ENCODE assay signal across 8 cellular contexts in the genomic region with DNA sequence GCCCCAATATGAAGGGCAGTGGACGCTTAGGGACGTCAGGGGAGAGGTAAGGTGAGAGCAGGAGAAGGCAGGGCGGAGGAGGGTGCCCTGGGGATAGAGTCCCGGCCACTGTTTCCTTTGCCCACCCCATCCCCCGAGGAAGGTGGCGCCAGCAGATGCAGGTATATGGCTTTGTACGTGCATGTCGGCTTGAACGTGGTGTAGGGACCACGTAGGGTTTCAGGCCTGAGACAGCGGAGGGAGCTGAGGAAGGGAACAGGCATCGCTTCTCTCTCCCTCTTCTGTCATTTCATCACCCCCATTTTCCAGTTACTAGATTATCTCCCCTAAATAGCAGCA.
A peak's percentile ranks its signal among the peaks of the same experiment; 100 is the strongest.
DNase-seq lines count a peak whose midpoint lies in the region; ATAC-seq, FAIRE-seq and TF ChIP-seq lines count a peak whose summit lies in the region.

No MANE protein-coding gene starts in this region.

- TF ChIP-seq POLR2A in A549 (IDR thresholded peaks at IDR 0.05; ENCODE audit: low read length) (no peak), GM19193 (IDR thresholded peaks at IDR 0.05; ENCODE audit: extremely low read depth, insufficient read depth, insufficient read length) (peak; percentile 8), body of pancreas (IDR thresholded peaks at IDR 0.05) (no peak)

- DNase-seq in A549 (ENCODE audit: low read depth in 1 of 2, low spot score in 1 of 2) (no peak), body of pancreas (no peak), NOMO-1 treated with DMSO at 0.1 percent for 48 hours (lab: John Stamatoyannopoulos, UW; ENCODE audit: unreplicated experiment) (no peak), cerebellar cortex (ENCODE audit: low spot score) (no peak), omental fat pad (ENCODE audit: low spot score) (no peak)

- peak overlapping the region; percentile 84 for H3K4me2 ChIP-seq in A549

- H3K4me3 ChIP-seq in A549 (peak overlapping the region; percentile 35; the same call in 2 of the 3 replicates), body of pancreas (no peak overlapping the region), muscle layer of colon (ENCODE audit: low read depth in 1 of 2, low read length in 2 of 2) (peak overlapping the region; percentile 20 to 72)

- CTCF ChIA-PET in A549 (lab: Yijun Ruan, JAX) = interaction anchor here (0.7 to 2.8 kb wide), 16 partner anchors 9 to 513 kb away, joined by 3 to 18 read pairs (median 5); no protein-coding TSS in a partner anchor

- FAIRE-seq in A549 (lab: Jason Lieb, UNC) = no peak

- peak overlapping the region; percentile 82 to 91 for H3K27ac ChIP-seq in A549
- H3K27ac ChIP-seq in body of pancreas = peak overlapping the region in 3 of 4 donors; percentile 60 to 70 (median 64)
- no peak overlapping the region for H3K27ac ChIP-seq in muscle layer of colon (ENCODE audit: low read depth, low read length)

- peak overlapping the region; percentile 33 for H3K9ac ChIP-seq in muscle layer of colon (ENCODE audit: low read length)

- TF ChIP-seq RAD21 in A549 (conservative IDR thresholded peaks at IDR 0.05 in 1 of 2, IDR thresholded peaks at IDR 0.05 in 1 of 2) = no peak

- peak in 1 of 2 experiments; percentile 12; a peak in 3 of 6 replicates for ATAC-seq in A549
- ATAC-seq in HG03354 (IDR thresholded peaks at IDR 0.05; ENCODE audit: poor library complexity, severe bottlenecking, unreplicated experiment) = peak; percentile 30
- ATAC-seq in body of pancreas = peak; percentile 3
- ATAC-seq in omental fat pad (ENCODE audit: low FRiP score) = no peak

- intact Hi-C loops in body of pancreas (cut with DNase I) = no loop called here

- POLR2A ChIA-PET in A549 (lab: Yijun Ruan, JAX) = interaction anchor here (0.6 to 0.9 kb wide), 2 partner anchors 184 to 210 kb away, joined by 3 to 7 read pairs; no protein-coding TSS in a partner anchor

- WGBS in A549 (ENCODE audit: missing lambda C conversion rate) = 67% methylated on average over 12 of the region's 12 CpGs
- WGBS in body of pancreas, 2 donors = 14% methylated on average over 11 to 12 of the region's 12 CpGs

- H3K36me3 ChIP-seq in body of pancreas (replicated peaks in 1 of 2; ENCODE audit: insufficient read depth in 1 of 2, low read depth in 2 of 2) (no peaks in the 10 kb centered on the region), muscle layer of colon (ENCODE audit: insufficient read depth, low read length) (no peaks in the 10 kb centered on the region)

- TF ChIP-seq CTCF in A549 (IDR thresholded peaks at IDR 0.05) (no peak), body of pancreas (IDR thresholded peaks at IDR 0.05) (no peak), omental fat pad (IDR thresholded peaks at IDR 0.05) (no peak)

- H3K27me3 ChIP-seq in body of pancreas (no peaks in the 10 kb centered on the region), muscle layer of colon (ENCODE audit: control insufficient read depth in 1 of 2, insufficient read depth in 2 of 2, low read length in 2 of 2) (peaks cover 0 to 17% of the 10 kb centered on the region in 2 donors)

- peaks cover 30% of the 10 kb centered on the region for H3K4me1 ChIP-seq in A549
- H3K4me1 ChIP-seq in body of pancreas = peaks cover 22% of the 10 kb centered on the region
- H3K4me1 ChIP-seq in muscle layer of colon (ENCODE audit: insufficient read depth, low read length) = peaks cover 8% of the 10 kb centered on the region

- no peaks in the 10 kb centered on the region for H3K9me3 ChIP-seq in A549
- no peaks in the 10 kb centered on the region for H3K9me3 ChIP-seq in body of pancreas
- H3K9me3 ChIP-seq in muscle layer of colon (ENCODE audit: low read length) = no peaks in the 10 kb centered on the region

- no peak for TF ChIP-seq EP300 in A549 (IDR thresholded peaks at IDR 0.05)

TF ChIP-seq in A549, 52 proteins besides CTCF, POLR2A, EP300 and RAD21:
- TF ChIP-seq, protein P1, sequence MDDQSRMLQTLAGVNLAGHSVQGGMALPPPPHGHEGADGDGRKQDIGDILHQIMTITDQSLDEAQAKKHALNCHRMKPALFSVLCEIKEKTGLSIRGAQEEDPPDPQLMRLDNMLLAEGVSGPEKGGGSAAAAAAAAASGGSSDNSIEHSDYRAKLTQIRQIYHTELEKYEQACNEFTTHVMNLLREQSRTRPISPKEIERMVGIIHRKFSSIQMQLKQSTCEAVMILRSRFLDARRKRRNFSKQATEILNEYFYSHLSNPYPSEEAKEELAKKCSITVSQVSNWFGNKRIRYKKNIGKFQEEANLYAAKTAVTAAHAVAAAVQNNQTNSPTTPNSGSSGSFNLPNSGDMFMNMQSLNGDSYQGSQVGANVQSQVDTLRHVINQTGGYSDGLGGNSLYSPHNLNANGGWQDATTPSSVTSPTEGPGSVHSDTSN (IDR thresholded peaks at IDR 0.05) = no peak
- no peak for TF ChIP-seq MAFK (IDR thresholded peaks at IDR 0.05; ENCODE audit: partially characterized antibody)
- no peak for TF ChIP-seq CHD4 (IDR thresholded peaks at IDR 0.05; ENCODE audit: borderline replicate concordance)
- no peak for TF ChIP-seq FOSL2 (IDR thresholded peaks at IDR 0.05)
- no peak for TF ChIP-seq FOSL2 (CRISPR knock-in tag; IDR thresholded peaks at IDR 0.05)
- TF ChIP-seq CBX8 (IDR thresholded peaks at IDR 0.05) = no peak
- no peak for TF ChIP-seq CHD2 (IDR thresholded peaks at IDR 0.05; ENCODE audit: low read length, partially characterized antibody)
- TF ChIP-seq NFE2L2 (conservative IDR thresholded peaks at IDR 0.05; ENCODE audit: low read length) = no peak
- TF ChIP-seq ZNF302 (CRISPR knock-in tag; IDR thresholded peaks at IDR 0.05) = no peak
- TF ChIP-seq, protein P2, sequence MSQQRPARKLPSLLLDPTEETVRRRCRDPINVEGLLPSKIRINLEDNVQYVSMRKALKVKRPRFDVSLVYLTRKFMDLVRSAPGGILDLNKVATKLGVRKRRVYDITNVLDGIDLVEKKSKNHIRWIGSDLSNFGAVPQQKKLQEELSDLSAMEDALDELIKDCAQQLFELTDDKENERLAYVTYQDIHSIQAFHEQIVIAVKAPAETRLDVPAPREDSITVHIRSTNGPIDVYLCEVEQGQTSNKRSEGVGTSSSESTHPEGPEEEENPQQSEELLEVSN (IDR thresholded peaks at IDR 0.05; ENCODE audit: borderline replicate concordance, low read depth) = no peak
- TF ChIP-seq GATA3 (IDR thresholded peaks at IDR 0.05; ENCODE audit: borderline replicate concordance) = no peak
TF ChIP-seq in A549: peak in this region for 0.

Comparison
In these comparisons a context has a peak if more than half of its experiments do, and no peak if none do; other contexts are left out.
1. H3K4me3 ChIP-seq: peak in A549 (single experiment) and muscle layer of colon (2 of 2); none in body of pancreas (0 of 2).